8 cellular contexts compared by ENCODE assay signal in the genomic region with DNA sequence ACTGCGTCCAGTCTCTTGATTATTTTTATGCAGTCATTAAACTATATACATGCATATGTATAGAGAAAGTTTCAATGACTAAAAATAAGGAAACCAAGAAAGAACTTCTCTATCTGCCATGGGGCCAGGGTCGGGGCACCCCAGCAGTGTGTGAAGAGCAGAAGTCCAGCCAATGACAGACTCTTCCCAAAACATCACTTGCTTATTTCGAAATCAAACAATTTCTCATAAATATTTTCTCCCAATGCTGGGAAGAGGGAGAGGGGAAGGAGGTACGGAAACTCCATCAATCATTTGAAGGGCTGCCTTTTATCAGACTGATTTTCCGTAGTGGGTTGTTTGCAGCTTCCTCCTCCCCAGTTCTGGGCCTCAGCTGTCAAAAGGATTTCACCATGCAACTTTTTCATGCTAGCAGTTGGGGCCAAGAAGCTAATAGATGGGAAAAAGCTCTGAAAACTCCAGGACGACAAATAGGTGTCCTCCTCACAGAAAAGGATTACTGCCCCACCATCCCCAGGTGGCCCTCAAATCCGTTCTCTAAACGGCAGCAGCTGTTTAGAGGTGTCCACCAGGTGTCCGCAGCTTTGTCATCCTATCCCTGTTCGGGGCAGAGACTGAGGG. TPM values are rescaled to one million over a fixed set of nuclear protein-coding genes. Genes with fewer than 3 reads are reported as not detected.
A peak's percentile ranks its signal among the peaks of the same experiment; 100 is the strongest.
DNase-seq lines count a peak whose midpoint lies in the region; ATAC-seq, FAIRE-seq and TF ChIP-seq lines count a peak whose summit lies in the region.

No MANE protein-coding gene starts in this region.

- no peak for TF ChIP-seq EP300 in K562 (IDR thresholded peaks at IDR 0.05; ENCODE audit: low read length)

- H3K36me3 ChIP-seq in DOHH2 (ENCODE audit: control insufficient read depth, low read length) (peaks cover 21% of the 10 kb centered on the region), KOPT-K1 (ENCODE audit: insufficient read depth, low read length) (peaks cover 27% of the 10 kb centered on the region), K562 (ENCODE audit: control insufficient read depth, insufficient read depth, low read length) (peaks cover 30% of the 10 kb centered on the region; the same call in 2 of the 3 replicates)

- WGBS in K562 (ENCODE audit: insufficient coverage, low coverage, missing lambda C conversion rate) = 22% methylated on average over 10 of the region's 10 CpGs

- in situ Hi-C loops in K562 (cut with MboI) = no loop called here

- no peaks in the 10 kb centered on the region for H3K9me1 ChIP-seq in K562 (ENCODE audit: control insufficient read depth, insufficient read depth, low read length)

- peak overlapping the region; percentile 99 for H2AFZ ChIP-seq in K562 (ENCODE audit: low read depth, low read length)

- no peaks in the 10 kb centered on the region for H3K9me3 ChIP-seq in DOHH2 (ENCODE audit: control insufficient read depth, insufficient read depth, low read length)
- no peaks in the 10 kb centered on the region for H3K9me3 ChIP-seq in KOPT-K1 (ENCODE audit: insufficient read depth, low read length, poor library complexity, severe bottlenecking)
- no peaks in the 10 kb centered on the region for H3K9me3 ChIP-seq in K562 (replicated peaks; ENCODE audit: control insufficient read depth, insufficient read depth, low read depth, low read length)
- H3K9me3 ChIP-seq in mononuclear cell (ENCODE audit: low read depth, low read length) = no peaks in the 10 kb centered on the region

- TF ChIP-seq CTCF in DOHH2 (IDR thresholded peaks at IDR 0.05; ENCODE audit: low read depth, low read length, poor library complexity, severe bottlenecking) (peak; percentile 27), K562 (IDR thresholded peaks at IDR 0.05 in 2 of 3, conservative IDR thresholded peaks at IDR 0.05 in 1 of 3; ENCODE audit: insufficient read depth in 2 of 3, low read depth in 1 of 3, low read length in 3 of 3) (peak in 2 of 3 experiments; percentile 25 to 35; a peak in 3 of 6 replicates)

- H3K4me2 ChIP-seq in DOHH2 (ENCODE audit: low read length) = peak overlapping the region; percentile 97
- H3K4me2 ChIP-seq in K562 (ENCODE audit: insufficient read depth, low read length) = peak overlapping the region; percentile 88

- TSS peak; percentile 70 for BruUV-seq in K562 (replicated peaks; lab: Mats Ljungman, UMichigan)

- H3K79me2 ChIP-seq in DOHH2 (ENCODE audit: control insufficient read depth, low read length) = peaks cover 36% of the 10 kb centered on the region
- H3K79me2 ChIP-seq in K562 (ENCODE audit: control insufficient read depth, insufficient read depth, low read length) = peaks cover 24% of the 10 kb centered on the region

- TF ChIP-seq POLR2A in K562 (conservative IDR thresholded peaks at IDR 0.05) = no peak

- ATAC-seq in K562 (peak; percentile 63), HG03432 (IDR thresholded peaks at IDR 0.05; ENCODE audit: unreplicated experiment) (no peak)

- peaks cover 39% of the 10 kb centered on the region for H3K4me1 ChIP-seq in DOHH2 (ENCODE audit: control insufficient read depth, low read length)
- H3K4me1 ChIP-seq in K562 (replicated peaks in 1 of 2; ENCODE audit: control insufficient read depth in 2 of 2, insufficient read depth in 2 of 2, low read length in 2 of 2) = peaks cover 17 to 24% of the 10 kb centered on the region in 2 experiments; a peak in 4 of 5 replicates
- peaks cover 39% of the 10 kb centered on the region for H3K4me1 ChIP-seq in mononuclear cell (ENCODE audit: insufficient read depth, low read length)

- intact Hi-C loops in K562 (cut with micrococcal nuclease) = loop anchor here (5.0 kb wide), 1 partner anchor 70 kb away; no protein-coding TSS in a partner anchor

- H3K4me3 ChIP-seq in DOHH2 (ENCODE audit: low read length) (peak overlapping the region; percentile 91), K562 (peak overlapping the region; percentile 97), mononuclear cell (ENCODE audit: low read length) (peak overlapping the region; percentile 42)

- POLR2A ChIA-PET in K562 (lab: Yijun Ruan, JAX) = interaction anchor here (0.5 to 3.2 kb wide), 8 partner anchors 9 to 900 kb away, joined by 3 to 19 read pairs (median 4); partner anchors contain the start of gene PKN3

- no peaks in the 10 kb centered on the region for H3K9me2 ChIP-seq in DOHH2 (replicated peaks; ENCODE audit: control insufficient read depth, low read length)

- TF ChIP-seq RAD21 in K562 (CRISPR knock-in tag; conservative IDR thresholded peaks at IDR 0.05 in 1 of 2, IDR thresholded peaks at IDR 0.05 in 1 of 2) = peak in 1 of 2 experiments; percentile 30; a peak in 3 of 4 replicates

- peaks cover 17% of the 10 kb centered on the region for H3F3A ChIP-seq in DOHH2 (ENCODE audit: control insufficient read depth, insufficient read depth)

- H4K20me1 ChIP-seq in DOHH2 (ENCODE audit: control insufficient read depth, insufficient read depth, low read depth, low read length) (peaks cover 6% of the 10 kb centered on the region; the same call in 1 of the 2 replicates), K562 (replicated peaks; ENCODE audit: control insufficient read depth, insufficient read depth, low read length) (no peaks in the 10 kb centered on the region)

- peak; percentile 66 for FAIRE-seq in K562 (lab: Jason Lieb, UNC)

- no peaks in the 10 kb centered on the region for H3K27me3 ChIP-seq in DOHH2 (ENCODE audit: control insufficient read depth, low read length)
- no peaks in the 10 kb centered on the region for H3K27me3 ChIP-seq in K562 (ENCODE audit: control insufficient read depth in 2 of 2, insufficient read depth in 2 of 2, low read length in 2 of 2)
- H3K27me3 ChIP-seq in mononuclear cell (ENCODE audit: insufficient read depth, low read length) = no peaks in the 10 kb centered on the region

- H3K27ac ChIP-seq in DOHH2 (ENCODE audit: low read depth, low read length) (peak overlapping the region; percentile 66), KOPT-K1 (ENCODE audit: low read depth, low read length, poor library complexity, severe bottlenecking) (peak overlapping the region; percentile 92), K562 (ENCODE audit: extremely low read depth, low read depth, low read length) (peak overlapping the region; percentile 67)

- no peak for DNase-seq in K562 (ENCODE audit: extremely low read depth in 1 of 4, low spot score in 3 of 4)
- DNase-seq in NK-92 treated with Interleukin-12 subunit alpha and Interleukin-12 subunit beta, amount 100 ng/mL, for 24 hours (lab: John Stamatoyannopoulos, UW) = no peak
- no peak for DNase-seq in stimulated activated CD4-positive, alpha-beta T cell treated with anti-CD3 and anti-CD28 coated beads, Interleukin-1b, Interleukin-23, amount 100 ng/mL, for 48 hours
- DNase-seq in activated CD4-positive, alpha-beta T cell treated with anti-CD3 and anti-CD28 coated beads, Interleukin-2, amount 50 U/mL, for 4 hours = no peak

- CTCF ChIA-PET in K562 (lab: Yijun Ruan, JAX; ENCODE audit: low intra/inter-chr PET ratio) = interaction anchor here (0.6 to 1.8 kb wide), 2 partner anchors 16 to 119 kb away, joined by 3 to 6 read pairs; partner anchors contain the start of gene CDK9

- peak overlapping the region; percentile 53 to 86 for H3K9ac ChIP-seq in K562 (ENCODE audit: insufficient read depth in 1 of 2, low read depth in 2 of 2, low read length in 2 of 2)

RNA-seq across cellular contexts. Expression of gene FPGS, which starts 0.6 kb away (rescaled TPM):
- total RNA-seq in K562 (2011; cell fraction: chromatin; rRNA removed; ENCODE audit: low replicate concordance) = 82.8 and 192 TPM in 2 replicates
- total RNA-seq in K562 (2011; cell fraction: nucleolus; rRNA removed) = 117 and 131 TPM in 2 replicates
- 76.6 and 93.6 TPM in 2 replicates for total RNA-seq in K562 (2011; cell fraction: nucleoplasm; rRNA removed)
- 77.1 and 91.1 TPM in 2 replicates for total RNA-seq in K562 (2014; rRNA removed)
- total RNA-seq in K562 (2014; rRNA removed; fragmentation: Illumina TruSeq; extraction: Trizol) = 19.7 and 32.6 TPM in 2 replicates
- total RNA-seq in K562 (2015; rRNA removed; fragmentation: Illumina TruSeq; extraction: Trizol) = 52.9 and 54.0 TPM in 2 replicates
- 85.1 and 90.2 TPM in 2 replicates for total RNA-seq in K562 (2021)
- 59.2 and 65.5 TPM in 2 replicates for polyA plus RNA-seq in K562 (2011; rRNA removed)
- 77.6 and 147 TPM in 2 replicates for polyA plus RNA-seq in K562 (2011; cell fraction: cytosol; rRNA removed)
- polyA plus RNA-seq in K562 (2011; cell fraction: nucleus; rRNA removed) = 83.8 and 119 TPM in 2 replicates
- polyA plus RNA-seq in K562 (2012) = 59.3 and 62.8 TPM in 2 replicates
- polyA plus RNA-seq in K562 (2014; fragmentation: Illumina TruSeq; extraction: Trizol) = 86.4 and 87.8 TPM in 2 replicates
- polyA plus RNA-seq in K562 (2014; fragmentation: Nextera tagmentation; extraction: Ambion mirVana) = 1 to 10 TPM in 1 of 2 experiments, under 1 TPM in 1; 0.84 to 2.0 TPM
- polyA plus RNA-seq in K562 (2014; rRNA removed) = 61.4 and 63.1 TPM in 2 replicates
- polyA minus RNA-seq in K562 (2011; rRNA and poly(A)+ RNA removed) = 31.3 and 52.3 TPM in 2 replicates
- 47.3 and 50.9 TPM in 2 replicates for polyA minus RNA-seq in K562 (2011; cell fraction: cytosol; rRNA and poly(A)+ RNA removed)
- polyA minus RNA-seq in K562 (2011; cell fraction: nucleus; rRNA and poly(A)+ RNA removed) = 28.5 and 31.4 TPM in 2 replicates
- 44.4 TPM for total RNA-seq in mononuclear cell

RNA-seq across cellular contexts. Expression of gene CDK9, which starts 16.2 kb away (rescaled TPM):
- 56.0 and 127 TPM in 2 replicates for total RNA-seq in K562 (2011; cell fraction: chromatin; rRNA removed; ENCODE audit: low replicate concordance)
- 76.7 and 85.9 TPM in 2 replicates for total RNA-seq in K562 (2011; cell fraction: nucleolus; rRNA removed)
- 52.5 and 57.5 TPM in 2 replicates for total RNA-seq in K562 (2011; cell fraction: nucleoplasm; rRNA removed)
- total RNA-seq in K562 (2014; rRNA removed) (33.0 and 36.7 TPM in 2 replicates), K562 (2014; rRNA removed; fragmentation: Illumina TruSeq; extraction: Trizol) (27.5 and 27.9 TPM in 2 replicates), K562 (2015; rRNA removed; fragmentation: Illumina TruSeq; extraction: Trizol) (28.1 and 29.8 TPM in 2 replicates), K562 (2021) (75.2 and 78.6 TPM in 2 replicates), mononuclear cell (77.8 TPM)
- polyA plus RNA-seq in K562 (2011; rRNA removed) (44.6 and 51.9 TPM in 2 replicates), K562 (2014; fragmentation: Illumina TruSeq; extraction: Trizol) (54.1 and 60.5 TPM in 2 replicates), K562 (2014; fragmentation: Nextera tagmentation; extraction: Ambion mirVana) (1 to 10 TPM; 4.2 to 5.0 TPM), K562 (2014; rRNA removed) (34.7 and 42.6 TPM in 2 replicates)
- 44.4 and 58.1 TPM in 2 replicates for polyA plus RNA-seq in K562 (2011; cell fraction: cytosol; rRNA removed)
- 121 and 155 TPM in 2 replicates for polyA plus RNA-seq in K562 (2011; cell fraction: nucleus; rRNA removed)
- polyA plus RNA-seq in K562 (2012) = 52.1 and 60.8 TPM in 2 replicates
- polyA minus RNA-seq in K562 (2011; rRNA and poly(A)+ RNA removed) = 45.5 and 76.0 TPM in 2 replicates
- 25.9 and 42.3 TPM in 2 replicates for polyA minus RNA-seq in K562 (2011; cell fraction: cytosol; rRNA and poly(A)+ RNA removed)
- polyA minus RNA-seq in K562 (2011; cell fraction: nucleus; rRNA and poly(A)+ RNA removed) = 31.0 and 33.8 TPM in 2 replicates

RNA-seq across cellular contexts. Expression of gene SH2D3C, which starts 23.6 kb away (rescaled TPM):
- total RNA-seq in K562 (2011; cell fraction: chromatin; rRNA removed; ENCODE audit: low replicate concordance) = 0.77 and 4.1 TPM in 2 replicates
- total RNA-seq in K562 (2011; cell fraction: nucleolus; rRNA removed) = 0.92 and 1.2 TPM in 2 replicates
- 0.88 and 1.3 TPM in 2 replicates for total RNA-seq in K562 (2011; cell fraction: nucleoplasm; rRNA removed)
- total RNA-seq in K562 (2014; rRNA removed) = 0.29 and 1.2 TPM in 2 replicates
- 0.11 and 0.19 TPM in 2 replicates for total RNA-seq in K562 (2014; rRNA removed; fragmentation: Illumina TruSeq; extraction: Trizol)
- total RNA-seq in K562 (2015; rRNA removed; fragmentation: Illumina TruSeq; extraction: Trizol) = 0.29 and 0.34 TPM in 2 replicates
- total RNA-seq in K562 (2021) = 0.83 and 0.89 TPM in 2 replicates
- polyA plus RNA-seq in K562 (2011; rRNA removed) = 0.22 and 1.3 TPM in 2 replicates
- polyA plus RNA-seq in K562 (2011; cell fraction: cytosol; rRNA removed) = 0.86 and 1.3 TPM in 2 replicates
- polyA plus RNA-seq in K562 (2011; cell fraction: nucleus; rRNA removed) = 1.5 TPM in 2 replicates
- polyA plus RNA-seq in K562 (2012) = 1.2 and 2.2 TPM in 2 replicates
- 0.19 and 0.29 TPM in 2 replicates for polyA plus RNA-seq in K562 (2014; fragmentation: Illumina TruSeq; extraction: Trizol)
- under 1 TPM in 1 of 2 experiments, not detected in 1; 0.03 TPM for polyA plus RNA-seq in K562 (2014; fragmentation: Nextera tagmentation; extraction: Ambion mirVana)
- 0.21 and 0.38 TPM in 2 replicates for polyA plus RNA-seq in K562 (2014; rRNA removed)
- polyA minus RNA-seq in K562 (2011; rRNA and poly(A)+ RNA removed) = 0.42 and 0.46 TPM in 2 replicates
- 2.4 TPM in 1 of 2 replicates, not detected in the other for polyA minus RNA-seq in K562 (2011; cell fraction: cytosol; rRNA and poly(A)+ RNA removed)
- 0.94 and 1.00 TPM in 2 replicates for polyA minus RNA-seq in K562 (2011; cell fraction: nucleus; rRNA and poly(A)+ RNA removed)
- total RNA-seq in mononuclear cell = 12.6 TPM

RNA-seq across cellular contexts. Expression of gene ENG, which starts 52.4 kb away (rescaled TPM):
- 0.51 and 0.69 TPM in 2 replicates for total RNA-seq in K562 (2011; cell fraction: chromatin; rRNA removed; ENCODE audit: low replicate concordance)
- 0.50 and 1.1 TPM in 2 replicates for total RNA-seq in K562 (2011; cell fraction: nucleolus; rRNA removed)
- total RNA-seq in K562 (2011; cell fraction: nucleoplasm; rRNA removed) = not detected in 2 replicates
- total RNA-seq in K562 (2014; rRNA removed) = 0.16 and 0.23 TPM in 2 replicates
- total RNA-seq in K562 (2014; rRNA removed; fragmentation: Illumina TruSeq; extraction: Trizol) = 0.07 TPM in 1 of 2 replicates, not detected in the other
- total RNA-seq in K562 (2015; rRNA removed; fragmentation: Illumina TruSeq; extraction: Trizol) = 0.04 TPM in 1 of 2 replicates, not detected in the other
- total RNA-seq in K562 (2021) = 0.40 and 0.51 TPM in 2 replicates
- polyA plus RNA-seq in K562 (2011; rRNA removed) = 0.14 and 0.27 TPM in 2 replicates
- 0.19 TPM in 2 replicates for polyA plus RNA-seq in K562 (2011; cell fraction: cytosol; rRNA removed)
- 0.21 and 0.33 TPM in 2 replicates for polyA plus RNA-seq in K562 (2011; cell fraction: nucleus; rRNA removed)
- polyA plus RNA-seq in K562 (2012) = 0.73 and 1.6 TPM in 2 replicates
- polyA plus RNA-seq in K562 (2014; fragmentation: Illumina TruSeq; extraction: Trizol) = 0.24 and 0.28 TPM in 2 replicates
- polyA plus RNA-seq in K562 (2014; fragmentation: Nextera tagmentation; extraction: Ambion mirVana) = under 1 TPM in 1 of 2 experiments, not detected in 1; 0.13 TPM
- polyA plus RNA-seq in K562 (2014; rRNA removed) = 0.13 TPM in 1 of 2 replicates, not detected in the other
- 0.06 TPM in 1 of 2 replicates, not detected in the other for polyA minus RNA-seq in K562 (2011; rRNA and poly(A)+ RNA removed)
- 0.64 TPM in 1 of 2 replicates, not detected in the other for polyA minus RNA-seq in K562 (2011; cell fraction: cytosol; rRNA and poly(A)+ RNA removed)
- not detected in 2 replicates for polyA minus RNA-seq in K562 (2011; cell fraction: nucleus; rRNA and poly(A)+ RNA removed)
- total RNA-seq in mononuclear cell = 3.8 TPM

Comparison
In these comparisons a context has a peak if more than half of its experiments do, and no peak if none do; other contexts are left out.
1. H3K4me3 ChIP-seq: peak in every context shown above with its lines; median percentile 97 in K562; 91 in DOHH2; 42 in mononuclear cell.